ENCODE assay signal across 31 cellular contexts in genomic region chr7:104823177-104823576, GRCh38.
"Had no signal": no experiment of that assay in that cellular context is flagged by ENCODE, and none has a peak within 500 bp of the region (broad histone marks: within the 10 kb centered on the region; RNA-seq: fewer than 3 reads in every experiment).

No MANE protein-coding gene starts in this region.

- H3K36me3 Mint-ChIP-seq: activated CD8-positive, alpha-beta memory T cell treated with anti-CD3 and anti-CD28 coated beads, Interleukin-2, amount 10 ng/mL, durations not matched to agents 7 days and 5 days; activated naive CD8-positive, alpha-beta T cell; brain had no signal

- H3K9me3 Mint-ChIP-seq: activated B cell treated with CpG ODN at 0.5 μM for 24 hours; activated CD4-positive, alpha-beta memory T cell treated with anti-CD3 and anti-CD28 coated beads, Interleukin-2, amount 10 ng/mL, durations not matched to agents 7 days and 5 days; activated CD4-positive, alpha-beta T cell treated with anti-CD3 and anti-CD28 coated beads, Interleukin-2, amount 10 ng/mL, durations not matched to agents 24 days and 14 days; activated naive CD4-positive, alpha-beta T cell treated with anti-CD3 and anti-CD28 coated beads for 36 hours; activated T-helper 1 cell treated with anti-CD3 and anti-CD28 coated beads, Interleukin-12 subunit alpha, Interleukin-12 subunit beta, Interleukin-2, Interleukin-4 antibody, amounts not matched to agents 30 ng/mL and 10 ng/mL and 1 ng/mL, durations not matched to agents 14 hours and 24 hours and 36 hours; activated T-helper 2 cell treated with anti-CD3 and anti-CD28 coated beads, Interferon-gamma antibody, Interleukin-2, Interleukin-4, amounts not matched to agents 10 μg/mL and 5 μg/mL and 100 μg/mL, durations not matched to agents 14 hours and 24 hours and 36 hours; brain; T-helper 2 cell treated with Interferon-gamma antibody and Interleukin-4, amounts not matched to agents 5 μg/mL and 100 μg/mL, for 36 hours had no signal

- H3K4me1 Mint-ChIP-seq: activated B cell treated with CpG ODN at 0.5 μM for 24 hours; activated CD4-positive, alpha-beta memory T cell treated with anti-CD3 and anti-CD28 coated beads, Interleukin-2, amount 10 ng/mL, durations not matched to agents 7 days and 5 days; activated CD4-positive, alpha-beta T cell treated with anti-CD3 and anti-CD28 coated beads, Interleukin-2, amount 10 ng/mL, durations not matched to agents 24 days and 14 days; activated CD8-positive, alpha-beta memory T cell treated with anti-CD3 and anti-CD28 coated beads, Interleukin-2, amount 10 ng/mL, durations not matched to agents 7 days and 5 days; T-helper 17 cell had no signal

- H3K4me3 ChIP-seq: ascending aorta, breast epithelium, cardiac muscle cell, colonic mucosa, esophagus squamous epithelium, gastroesophageal sphincter, heart right ventricle had no signal

- H3K9me3 ChIP-seq: ascending aorta, breast epithelium, colonic mucosa, esophagus squamous epithelium, gastroesophageal sphincter, heart right ventricle had no signal

- H3K36me3 ChIP-seq: ascending aorta, breast epithelium, cardiac muscle cell, colonic mucosa, esophagus squamous epithelium, gastroesophageal sphincter, heart right ventricle, WERI-Rb-1 had no signal

- H3K27ac Mint-ChIP-seq: activated B cell treated with CpG ODN at 0.5 μM for 24 hours; activated CD4-positive, alpha-beta memory T cell treated with anti-CD3 and anti-CD28 coated beads, Interleukin-2, amount 10 ng/mL, durations not matched to agents 7 days and 5 days; activated CD4-positive, alpha-beta T cell treated with anti-CD3 and anti-CD28 coated beads, Interleukin-2, amount 10 ng/mL, durations not matched to agents 24 days and 14 days; activated CD8-positive, alpha-beta memory T cell treated with anti-CD3 and anti-CD28 coated beads, Interleukin-2, amount 10 ng/mL, durations not matched to agents 7 days and 5 days; activated naive CD4-positive, alpha-beta T cell treated with anti-CD3 and anti-CD28 coated beads for 36 hours; activated naive CD8-positive, alpha-beta T cell; activated T-helper 1 cell treated with anti-CD3 and anti-CD28 coated beads, Interleukin-12 subunit alpha, Interleukin-12 subunit beta, Interleukin-2, Interleukin-4 antibody, amounts not matched to agents 30 ng/mL and 10 ng/mL and 1 ng/mL, durations not matched to agents 14 hours and 24 hours and 36 hours; activated T-helper 2 cell treated with anti-CD3 and anti-CD28 coated beads, Interferon-gamma antibody, Interleukin-2, Interleukin-4, amounts not matched to agents 10 μg/mL and 5 μg/mL and 100 μg/mL, durations not matched to agents 14 hours and 24 hours and 36 hours; brain; T-helper 17 cell; T-helper 2 cell treated with Interferon-gamma antibody and Interleukin-4, amounts not matched to agents 5 μg/mL and 100 μg/mL, for 36 hours had no signal

- H3K4me3 Mint-ChIP-seq: activated B cell treated with CpG ODN at 0.5 μM for 24 hours; activated CD4-positive, alpha-beta memory T cell treated with anti-CD3 and anti-CD28 coated beads, Interleukin-2, amount 10 ng/mL, durations not matched to agents 7 days and 5 days; activated CD4-positive, alpha-beta T cell treated with anti-CD3 and anti-CD28 coated beads, Interleukin-2, amount 10 ng/mL, durations not matched to agents 24 days and 14 days; activated CD8-positive, alpha-beta memory T cell treated with anti-CD3 and anti-CD28 coated beads, Interleukin-2, amount 10 ng/mL, durations not matched to agents 7 days and 5 days; activated naive CD4-positive, alpha-beta T cell treated with anti-CD3 and anti-CD28 coated beads for 36 hours; activated naive CD8-positive, alpha-beta T cell; activated T-helper 1 cell treated with anti-CD3 and anti-CD28 coated beads, Interleukin-12 subunit alpha, Interleukin-12 subunit beta, Interleukin-2, Interleukin-4 antibody, amounts not matched to agents 30 ng/mL and 10 ng/mL and 1 ng/mL, durations not matched to agents 14 hours and 24 hours and 36 hours; brain; T-helper 17 cell; T-helper 2 cell treated with Interferon-gamma antibody and Interleukin-4, amounts not matched to agents 5 μg/mL and 100 μg/mL, for 36 hours had no signal

- ATAC-seq: activated CD4-positive, CD25-positive, alpha-beta regulatory T cell treated with anti-CD3 and anti-CD28 coated beads, Interleukin-2, amount 50 U/mL, for 24 hours; activated CD8-positive, alpha-beta memory T cell treated with anti-CD3 and anti-CD28 coated beads, Interleukin-2, amount 10 ng/mL, durations not matched to agents 7 days and 5 days; gastroesophageal sphincter; heart right ventricle; T-helper 17 cell had no signal

- H3K27ac ChIP-seq: ascending aorta, breast epithelium, cardiac muscle cell, colonic mucosa, epithelial cell of prostate, esophagus squamous epithelium, gastroesophageal sphincter, heart right ventricle, WERI-Rb-1 had no signal

- H3K4me1 ChIP-seq: ascending aorta, breast epithelium, colonic mucosa, esophagus squamous epithelium, gastroesophageal sphincter, heart right ventricle had no signal

- H3K27me3 ChIP-seq: ascending aorta, breast epithelium, cardiac muscle cell, colonic mucosa, esophagus squamous epithelium, gastroesophageal sphincter, heart right ventricle had no signal

- DNase-seq: activated B cell treated with CpG ODN at 0.5 μM for 24 hours; activated CD4-positive, alpha-beta memory T cell treated with anti-CD3 and anti-CD28 coated beads, Interleukin-2, amount 10 ng/mL, durations not matched to agents 7 days and 5 days; activated CD4-positive, alpha-beta T cell treated with anti-CD3 and anti-CD28 coated beads, Interleukin-2, amount 10 ng/mL, durations not matched to agents 24 days and 14 days; activated CD8-positive, alpha-beta memory T cell treated with anti-CD3 and anti-CD28 coated beads, Interleukin-2, amount 10 ng/mL, durations not matched to agents 7 days and 5 days; activated CD8-positive, alpha-beta memory T cell treated with anti-CD3 and anti-CD28 coated beads, Interleukin-2, amount 50 U/mL, for 4 hours; activated effector memory CD4-positive, alpha-beta T cell treated with anti-CD3 and anti-CD28 coated beads, Interleukin-2, amount 50 U/mL, for 16 hours; activated naive CD4-positive, alpha-beta T cell treated with anti-CD3 and anti-CD28 coated beads for 36 hours; activated T-cell treated with anti-CD3 and anti-CD28 coated beads, Interleukin-2, amount 50 U/mL, for 1 hour; activated T-cell treated with anti-CD3 and anti-CD28 coated beads, Interleukin-2, amount 50 U/mL, for 48 hours; central memory CD4-positive, alpha-beta T cell; cerebellar nuclear complex; colonic mucosa; effector CD8-positive, alpha-beta T cell; esophagus squamous epithelium; foreskin melanocyte; heart right ventricle; T-helper 1 cell; T-helper 17 cell; T1000; WERI-Rb-1 had no signal

- H3K27me3 Mint-ChIP-seq: activated CD8-positive, alpha-beta memory T cell treated with anti-CD3 and anti-CD28 coated beads, Interleukin-2, amount 10 ng/mL, durations not matched to agents 7 days and 5 days; activated naive CD8-positive, alpha-beta T cell had no signal
